In genomic region chr10:31020128-31020527, GRCh38 we compare ENCODE assay signal across 28 cellular contexts. TPM values are rescaled to one million over a fixed set of nuclear protein-coding genes. Genes with fewer than 3 reads are reported as not detected.
A peak's percentile ranks its signal among the peaks of the same experiment; 100 is the strongest.
DNase-seq lines count a peak whose midpoint lies in the region; ATAC-seq and TF ChIP-seq lines count a peak whose summit lies in the region.
"Had no signal": no experiment of that assay in that cellular context is flagged by ENCODE, and none has a peak within 500 bp of the region (broad histone marks: within the 10 kb centered on the region; RNA-seq: fewer than 3 reads in every experiment).

No MANE protein-coding gene starts in this region.

- no peak overlapping the region for H3K23ac ChIP-seq in mesenchymal stem cell (ENCODE audit: low read length in 2 of 2)

- H3K4me1 ChIP-seq in mesenchymal stem cell (ENCODE audit: control insufficient read depth, insufficient read depth, low read depth, low read length) (no peaks in the 10 kb centered on the region), upper lobe of right lung (peaks cover 4% of the 10 kb centered on the region)
- H3K4me1 ChIP-seq: HAP-1, SJCRH30 had no signal

- TF ChIP-seq CTCF in brain (conservative IDR thresholded peaks at IDR 0.05) (no peak), upper lobe of right lung (IDR thresholded peaks at IDR 0.05) (no peak)

- H2BK15ac ChIP-seq in mesenchymal stem cell (ENCODE audit: low read depth, poor library complexity, severe bottlenecking): no peak overlapping the region

- no peak overlapping the region for H3K27ac ChIP-seq in mesenchymal stem cell (ENCODE audit: low read length, poor library complexity, severe bottlenecking)
- H3K27ac ChIP-seq in upper lobe of right lung: peak overlapping the region; percentile 7
- H3K27ac ChIP-seq: right lobe of liver, SJCRH30, VCaP had no signal

- H3K4me3 ChIP-seq in mesenchymal stem cell (ENCODE audit: insufficient read depth in 1 of 2, low read depth in 1 of 2, low read length in 2 of 2) (no peak overlapping the region), upper lobe of right lung (no peak overlapping the region), H7 (ENCODE audit: insufficient read depth, low read depth, low read length) (no peak overlapping the region)
- H3K4me3 ChIP-seq: gastroesophageal sphincter, HAP-1, right lobe of liver, SJCRH30 had no signal

- DNase-seq in NCI-H526 treated with DMSO at 0.1 percent for 48 hours (lab: John Stamatoyannopoulos, UW) (peak; percentile 0), NCI-H526 (lab: John Stamatoyannopoulos, UW) (no peak), mesenchymal stem cell (no peak), upper lobe of right lung (no peak), H7 (no peak), NCI-H524 (lab: John Stamatoyannopoulos, UW) (no peak)
- no peak for DNase-seq in activated naive CD4-positive, alpha-beta T cell treated with Interleukin-2 at 50 U/mL for 16 hours
- DNase-seq: activated CD4-positive, alpha-beta T cell treated with anti-CD3 and anti-CD28 coated beads for 36 hours; Calu3; CD4-positive, CD25-positive, alpha-beta regulatory T cell; effector CD4-positive, alpha-beta T cell; EL; mesendoderm; NCI-H2029; NCI-H2227 treated with DMSO at 0.1 percent for 48 hours; right lobe of liver; SJCRH30; stimulated activated CD4-positive, alpha-beta T cell treated with anti-CD3 and anti-CD28 coated beads, Interleukin-12 subunit alpha, Interleukin-12 subunit beta, amount 100 ng/mL, for 4 hours; stimulated activated CD4-positive, alpha-beta T cell treated with anti-CD3 and anti-CD28 coated beads, Interleukin-2, amount 100 ng/mL, for 48 hours; T-helper 9 cell had no signal

- H3K79me1 ChIP-seq in mesenchymal stem cell (replicated peaks; ENCODE audit: low read length, poor library complexity, severe bottlenecking): peaks cover 18% of the 10 kb centered on the region

- H3K27me3 ChIP-seq in mesenchymal stem cell (ENCODE audit: control insufficient read depth in 1 of 2, insufficient read depth in 1 of 2, low read length in 2 of 2) (no peaks in the 10 kb centered on the region), upper lobe of right lung (no peaks in the 10 kb centered on the region), H7 (ENCODE audit: control insufficient read depth, insufficient read depth, low read length) (no peaks in the 10 kb centered on the region)
- H3K27me3 ChIP-seq: gastroesophageal sphincter, neutrophil, right lobe of liver, SJCRH30 had no signal

- H4K91ac ChIP-seq in mesenchymal stem cell (ENCODE audit: low read length): no peak overlapping the region

- H3K36me3 ChIP-seq in mesenchymal stem cell (ENCODE audit: control insufficient read depth in 1 of 2, insufficient read depth in 2 of 2, low read depth in 1 of 2, low read length in 2 of 2): no peaks in the 10 kb centered on the region
- H3K36me3 ChIP-seq in upper lobe of right lung: no peaks in the 10 kb centered on the region
- no peaks in the 10 kb centered on the region for H3K36me3 ChIP-seq in H7 (replicated peaks; ENCODE audit: control insufficient read depth, insufficient read depth, low read length)
- H3K36me3 ChIP-seq: gastroesophageal sphincter, HAP-1, neutrophil, right lobe of liver, SJCRH30 had no signal

- H3K4me2 ChIP-seq in mesenchymal stem cell (ENCODE audit: low read length, poor library complexity, severe bottlenecking): no peak overlapping the region

- no peak overlapping the region for H4K8ac ChIP-seq in mesenchymal stem cell (ENCODE audit: low read length)

- no peak overlapping the region for H2BK120ac ChIP-seq in mesenchymal stem cell (ENCODE audit: low read depth, low read length)

- peaks cover 47% of the 10 kb centered on the region for H3K4me1 Mint-ChIP-seq in brain
- H3K4me1 Mint-ChIP-seq: activated naive CD4-positive, alpha-beta T cell treated with anti-CD3 and anti-CD28 coated beads, Interleukin-2, amount 50 U/mL, for 24 hours had no signal

- intact Hi-C loops in upper lobe of right lung (cut with DNase I): no loop called here

- peak overlapping the region in 1 of 5 experiments; percentile 42 for H3K4me3 Mint-ChIP-seq in brain
- H3K4me3 Mint-ChIP-seq: activated CD4-positive, alpha-beta T cell treated with anti-CD3 and anti-CD28 coated beads for 36 hours; activated naive CD4-positive, alpha-beta T cell treated with anti-CD3 and anti-CD28 coated beads, Interleukin-2, amount 50 U/mL, for 24 hours; CD4-positive, CD25-positive, alpha-beta regulatory T cell; type B pancreatic cell had no signal

- H3K9ac ChIP-seq in mesenchymal stem cell (ENCODE audit: low read length): peak overlapping the region; percentile 42

- H3K27me3 Mint-ChIP-seq in brain: no peaks in the 10 kb centered on the region
- H3K27me3 Mint-ChIP-seq: activated CD4-positive, alpha-beta T cell treated with anti-CD3 and anti-CD28 coated beads for 36 hours; activated naive CD4-positive, alpha-beta T cell treated with anti-CD3 and anti-CD28 coated beads, Interleukin-2, amount 50 U/mL, for 24 hours; CD4-positive, CD25-positive, alpha-beta regulatory T cell; type B pancreatic cell had no signal

- H2BK5ac ChIP-seq in mesenchymal stem cell (ENCODE audit: low read depth, low read length, poor library complexity, severe bottlenecking): no peak overlapping the region

- no peak for ATAC-seq in upper lobe of right lung
- ATAC-seq: activated CD4-positive, alpha-beta T cell treated with anti-CD3 and anti-CD28 coated beads for 36 hours; gastroesophageal sphincter; right lobe of liver had no signal

- H3K18ac ChIP-seq in mesenchymal stem cell (ENCODE audit: low read depth in 1 of 2, low read length in 2 of 2): no peak overlapping the region

- H2AFZ ChIP-seq in mesenchymal stem cell (ENCODE audit: low read depth, low read length): no peak overlapping the region

- no peak overlapping the region for H2BK12ac ChIP-seq in mesenchymal stem cell (ENCODE audit: low read length in 2 of 2)

- no peak overlapping the region for H3K4ac ChIP-seq in mesenchymal stem cell (ENCODE audit: low read depth in 1 of 2, low read length in 2 of 2)

- WGBS in mesenchymal stem cell: 96% methylated on average over 5 of the region's 5 CpGs

- peak overlapping the region; percentile 34 to 89 (median 77) for H3K27ac Mint-ChIP-seq in brain
- H3K27ac Mint-ChIP-seq: activated CD4-positive, alpha-beta T cell treated with anti-CD3 and anti-CD28 coated beads for 36 hours; activated naive CD4-positive, alpha-beta T cell treated with anti-CD3 and anti-CD28 coated beads, Interleukin-2, amount 50 U/mL, for 24 hours; activated T-helper 2 cell treated with anti-CD3 and anti-CD28 coated beads, Interferon-gamma antibody, Interleukin-2, Interleukin-4, amounts not matched to agents 10 μg/mL and 5 μg/mL and 100 μg/mL, durations not matched to agents 14 hours and 24 hours and 36 hours; type B pancreatic cell had no signal

- no peaks in the 10 kb centered on the region for H3K9me3 Mint-ChIP-seq in brain
- H3K9me3 Mint-ChIP-seq: activated naive CD4-positive, alpha-beta T cell treated with anti-CD3 and anti-CD28 coated beads, Interleukin-2, amount 50 U/mL, for 24 hours; activated T-helper 2 cell treated with anti-CD3 and anti-CD28 coated beads, Interferon-gamma antibody, Interleukin-2, Interleukin-4, amounts not matched to agents 10 μg/mL and 5 μg/mL and 100 μg/mL, durations not matched to agents 14 hours and 24 hours and 36 hours; CD4-positive, CD25-positive, alpha-beta regulatory T cell had no signal

- no peaks in the 10 kb centered on the region for H3K9me3 ChIP-seq in mesenchymal stem cell (ENCODE audit: control insufficient read depth, low read length)
- no peaks in the 10 kb centered on the region for H3K9me3 ChIP-seq in upper lobe of right lung
- H3K9me3 ChIP-seq: gastroesophageal sphincter, HAP-1, neutrophil, right lobe of liver, SJCRH30 had no signal

- H2AK5ac ChIP-seq in mesenchymal stem cell (ENCODE audit: low read length, severe bottlenecking): no peak overlapping the region

- H3K36me3 Mint-ChIP-seq in brain: no peaks in the 10 kb centered on the region
- H3K36me3 Mint-ChIP-seq: activated naive CD4-positive, alpha-beta T cell treated with anti-CD3 and anti-CD28 coated beads, Interleukin-2, amount 50 U/mL, for 24 hours; type B pancreatic cell had no signal

- no peak overlapping the region for H3K14ac ChIP-seq in mesenchymal stem cell (ENCODE audit: low read length in 2 of 2)

RNA-seq across cellular contexts. Expression of gene ZNF438, which starts 11.5 kb away (rescaled TPM):
- 6.9 TPM for polyA plus RNA-seq in brain (ENCODE audit: insufficient read depth, low read depth, low replicate concordance)
- polyA plus RNA-seq in mesenchymal stem cell (2013, experiment 1 of 2): 3.4 TPM
- polyA plus RNA-seq in mesenchymal stem cell (2013, experiment 2 of 2): 3.5 TPM
- total RNA-seq in upper lobe of right lung: 14.4 TPM
- total RNA-seq in H7 (2014; rRNA removed; shearing (Covaris generic)): 2.0 and 2.3 TPM in 2 replicates
